Comparison of ENCODE assay signal across 22 cellular contexts in the genomic region with DNA sequence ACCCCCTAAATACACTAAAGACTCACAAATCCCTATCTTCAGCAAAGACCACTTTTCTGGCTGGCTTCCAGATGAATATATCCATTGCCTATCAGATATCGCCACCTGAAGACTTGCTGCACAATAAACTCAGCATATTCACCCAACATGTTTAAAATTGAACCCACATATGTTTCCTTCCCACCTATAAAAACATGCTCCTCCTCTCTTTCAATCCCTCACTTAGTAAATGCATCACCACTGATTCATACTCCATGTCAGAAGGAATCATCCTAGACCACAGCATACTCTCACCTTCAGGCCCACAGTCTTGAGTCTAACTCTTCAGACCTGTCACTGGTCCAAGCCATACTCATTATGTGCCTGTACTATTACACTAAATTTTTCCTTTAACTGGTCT. TPM values are rescaled to one million over a fixed set of nuclear protein-coding genes. Genes with fewer than 3 reads are reported as not detected.
DNase-seq lines count a peak whose midpoint lies in the region; ATAC-seq and TF ChIP-seq lines count a peak whose summit lies in the region.
"Had no signal": no experiment of that assay in that cellular context is flagged by ENCODE, and none has a peak within 500 bp of the region (broad histone marks: within the 10 kb centered on the region; RNA-seq: fewer than 3 reads in every experiment).

No MANE protein-coding gene starts in this region.

- DNase-seq in activated naive CD8-positive, alpha-beta T cell treated with anti-CD3 and anti-CD28 coated beads, Interleukin-2, amount 50 U/mL, for 24 hours, result no peak
- DNase-seq in activated naive CD8-positive, alpha-beta T cell treated with anti-CD3 and anti-CD28 coated beads for 36 hours, result no peak
- DNase-seq in M059J (ENCODE audit: low read depth) (peak; percentile 68), epithelial cell of esophagus (ENCODE audit: low read depth) (peak; percentile 67), SHP77 (lab: John Stamatoyannopoulos, UW) (no peak), type B pancreatic cell (ENCODE audit: extremely low spot score, unreplicated experiment) (no peak), osteocyte (ENCODE audit: extremely low spot score, unreplicated experiment) (no peak)
- no peak for DNase-seq in stimulated activated naive CD8-positive, alpha-beta T cell treated with anti-CD3 and anti-CD28 coated beads, Interleukin-15, Interleukin-2, amounts not matched to agents 100 U/mL and 50 U/mL, for 24 hours
- DNase-seq: activated naive CD4-positive, alpha-beta T cell treated with Interleukin-2 at 50 U/mL for 16 hours; body of pancreas; Caco-2; dermis blood vessel endothelial cell; heart left ventricle; islet precursor cell; MG63; midbrain; NCI-H2081 treated with DMSO at 0.1 percent for 48 hours; Peyer's patch; substantia nigra; T-helper 1 cell had no signal

- no peak overlapping the region for H3K4me3 ChIP-seq in epithelial cell of esophagus (ENCODE audit: low read length)
- H3K4me3 ChIP-seq: body of pancreas, GM23338, heart left ventricle, MG63, Peyer's patch, right atrium auricular region had no signal

- peaks cover 12% of the 10 kb centered on the region for H3K4me1 Mint-ChIP-seq in activated naive CD8-positive, alpha-beta T cell treated with anti-CD3 and anti-CD28 coated beads, Interleukin-2, amount 50 U/mL, for 24 hours
- peaks cover 9% of the 10 kb centered on the region for H3K4me1 Mint-ChIP-seq in activated naive CD8-positive, alpha-beta T cell treated with anti-CD3 and anti-CD28 coated beads for 36 hours
- H3K4me1 Mint-ChIP-seq in type B pancreatic cell (ENCODE audit: unreplicated experiment), result peaks cover 4% of the 10 kb centered on the region
- H3K4me1 Mint-ChIP-seq in osteocyte (ENCODE audit: unreplicated experiment), result peaks cover 9% of the 10 kb centered on the region

- H3K9me3 Mint-ChIP-seq in activated naive CD8-positive, alpha-beta T cell treated with anti-CD3 and anti-CD28 coated beads, Interleukin-2, amount 50 U/mL, for 24 hours, result no peaks in the 10 kb centered on the region
- no peaks in the 10 kb centered on the region for H3K9me3 Mint-ChIP-seq in activated naive CD8-positive, alpha-beta T cell treated with anti-CD3 and anti-CD28 coated beads for 36 hours
- peaks cover 4% of the 10 kb centered on the region for H3K9me3 Mint-ChIP-seq in type B pancreatic cell
- no peaks in the 10 kb centered on the region for H3K9me3 Mint-ChIP-seq in osteocyte (ENCODE audit: unreplicated experiment)
- H3K9me3 Mint-ChIP-seq: GM23338 had no signal

- H3K36me3 Mint-ChIP-seq in activated naive CD8-positive, alpha-beta T cell treated with anti-CD3 and anti-CD28 coated beads, Interleukin-2, amount 50 U/mL, for 24 hours (ENCODE audit: low read depth), result peaks cover 24% of the 10 kb centered on the region
- H3K36me3 Mint-ChIP-seq in activated naive CD8-positive, alpha-beta T cell treated with anti-CD3 and anti-CD28 coated beads for 36 hours, result peaks cover 33% of the 10 kb centered on the region
- H3K36me3 Mint-ChIP-seq in type B pancreatic cell, result peaks cover 24% of the 10 kb centered on the region
- H3K36me3 Mint-ChIP-seq in osteocyte (ENCODE audit: unreplicated experiment), result no peaks in the 10 kb centered on the region

- TF ChIP-seq CTCF in epithelial cell of esophagus (IDR thresholded peaks at IDR 0.05; ENCODE audit: insufficient read depth, low read depth, low read length, missing control alignments) (no peak), type B pancreatic cell (conservative IDR thresholded peaks at IDR 0.05) (no peak), osteocyte (IDR thresholded peaks at IDR 0.05) (no peak)

- no peaks in the 10 kb centered on the region for H3K27me3 Mint-ChIP-seq in activated naive CD8-positive, alpha-beta T cell treated with anti-CD3 and anti-CD28 coated beads, Interleukin-2, amount 50 U/mL, for 24 hours
- H3K27me3 Mint-ChIP-seq in activated naive CD8-positive, alpha-beta T cell treated with anti-CD3 and anti-CD28 coated beads for 36 hours, result no peaks in the 10 kb centered on the region
- no peaks in the 10 kb centered on the region for H3K27me3 Mint-ChIP-seq in type B pancreatic cell
- no peaks in the 10 kb centered on the region for H3K27me3 Mint-ChIP-seq in osteocyte (ENCODE audit: unreplicated experiment)

- ATAC-seq in activated naive CD8-positive, alpha-beta T cell treated with anti-CD3 and anti-CD28 coated beads, Interleukin-2, amount 50 U/mL, for 24 hours, result peak; percentile 78
- ATAC-seq in stimulated activated naive CD8-positive, alpha-beta T cell treated with anti-CD3 and anti-CD28 coated beads, Interleukin-15, Interleukin-2, amounts not matched to agents 100 U/mL and 50 U/mL, for 24 hours, result peak; percentile 77
- ATAC-seq: body of pancreas, GM23338, heart left ventricle had no signal

- H3K27ac Mint-ChIP-seq in activated naive CD8-positive, alpha-beta T cell treated with anti-CD3 and anti-CD28 coated beads, Interleukin-2, amount 50 U/mL, for 24 hours, result no peak overlapping the region
- H3K27ac Mint-ChIP-seq in activated naive CD8-positive, alpha-beta T cell treated with anti-CD3 and anti-CD28 coated beads for 36 hours, result no peak overlapping the region
- H3K27ac Mint-ChIP-seq in type B pancreatic cell (no peak overlapping the region), osteocyte (ENCODE audit: unreplicated experiment) (no peak overlapping the region)
- H3K27ac Mint-ChIP-seq: GM23338 had no signal

- H3K4me3 Mint-ChIP-seq in activated naive CD8-positive, alpha-beta T cell treated with anti-CD3 and anti-CD28 coated beads, Interleukin-2, amount 50 U/mL, for 24 hours, result no peak overlapping the region
- H3K4me3 Mint-ChIP-seq in activated naive CD8-positive, alpha-beta T cell treated with anti-CD3 and anti-CD28 coated beads for 36 hours, result no peak overlapping the region
- H3K4me3 Mint-ChIP-seq in type B pancreatic cell, result no peak overlapping the region
- H3K4me3 Mint-ChIP-seq in osteocyte (ENCODE audit: unreplicated experiment), result no peak overlapping the region
- H3K4me3 Mint-ChIP-seq: GM23338 had no signal

RNA-seq across cellular contexts. Expression of gene SPC25, which starts 5.2 kb away (rescaled TPM):
- total RNA-seq in activated naive CD8-positive, alpha-beta T cell treated with anti-CD3 and anti-CD28 coated beads for 36 hours, result 10 to 100 TPM; 33.7 to 37.1 TPM
- total RNA-seq in M059J (2014; rRNA removed; shearing (Covaris generic)), result 17.8 and 27.3 TPM in 2 replicates
- total RNA-seq in type B pancreatic cell (ENCODE audit: low replicate concordance) (8.2 and 25.2 TPM in 2 replicates), osteocyte (4.4 and 5.6 TPM in 2 replicates)
- total RNA-seq: body of pancreas had no signal

RNA-seq across cellular contexts. Expression of gene G6PC2, which starts 16.1 kb away (rescaled TPM):
- not detected for total RNA-seq in activated naive CD8-positive, alpha-beta T cell treated with anti-CD3 and anti-CD28 coated beads for 36 hours
- not detected in 2 replicates for total RNA-seq in M059J (2014; rRNA removed; shearing (Covaris generic))
- total RNA-seq in type B pancreatic cell (ENCODE audit: low replicate concordance) (2.1 and 2.8 TPM in 2 replicates), osteocyte (not detected in 2 replicates)
- total RNA-seq: Caco-2, dermis blood vessel endothelial cell, GM23338, Peyer's patch, right atrium auricular region had no signal

Comparison
In these comparisons a context has a peak if more than half of its experiments do, and no peak if none do; other contexts are left out.
1. DNase-seq: peak in M059J (single experiment) and epithelial cell of esophagus (single experiment); none in activated naive CD8-positive, alpha-beta T cell treated with anti-CD3 and anti-CD28 coated beads, Interleukin-2, amount 50 U/mL, for 24 hours (single experiment), activated naive CD8-positive, alpha-beta T cell treated with anti-CD3 and anti-CD28 coated beads for 36 hours (single experiment), stimulated activated naive CD8-positive, alpha-beta T cell treated with anti-CD3 and anti-CD28 coated beads, Interleukin-15, Interleukin-2, amounts not matched to agents 100 U/mL and 50 U/mL, for 24 hours (single experiment), SHP77 (0 of 2), type B pancreatic cell (single experiment) and osteocyte (single experiment).